Comparison of ENCODE assay signal across 8 cellular contexts in genomic region chr17:4142107-4142900, GRCh38. TPM values are rescaled to one million over a fixed set of nuclear protein-coding genes. Genes with fewer than 3 reads are reported as not detected.
DNase-seq lines count a peak whose midpoint lies in the region; ATAC-seq and TF ChIP-seq lines count a peak whose summit lies in the region.

No MANE protein-coding gene starts in this region.

- POLR2A ChIA-PET in HEK293T (lab: Yijun Ruan, JAX): interaction anchor here (0.6 to 4.6 kb wide), 12 partner anchors 7 to 353 kb away, joined by 3 to 145 read pairs (median 5); no protein-coding TSS in a partner anchor
- POLR2A ChIA-PET in PC-3 (lab: Charles Lee; ENCODE audit: unreplicated experiment): no interaction called here

- H3K4me2 ChIP-seq in PC-3 (ENCODE audit: low read length): peak overlapping the region; percentile 89

- no TSS peak for BruUV-seq in PC-3 (replicated peaks; lab: Mats Ljungman, UMichigan)

- no peaks in the 10 kb centered on the region for H3K9me3 ChIP-seq in PC-3 (ENCODE audit: low read length)
- H3K9me3 ChIP-seq in iPS-15b (ENCODE audit: control insufficient read depth, insufficient read depth, low read length): no peaks in the 10 kb centered on the region

- no peak overlapping the region for H3K27ac ChIP-seq in PC-3 (ENCODE audit: low read length)

- H3K9me2 ChIP-seq in PC-3 (replicated peaks; ENCODE audit: low read length): no peaks in the 10 kb centered on the region

- H3K4me1 ChIP-seq in PC-3 (ENCODE audit: insufficient read depth, low read length) (peaks cover 13% of the 10 kb centered on the region), iPS-15b (ENCODE audit: control insufficient read depth, insufficient read depth, low read length) (peaks cover 4% of the 10 kb centered on the region)

- DNase-seq in HEK293T (ENCODE audit: extremely low spot score) (peak; percentile 44), PC-3 (no peak), amniotic epithelial cell (ENCODE audit: low read depth) (peak; percentile 26), NCI-H1436 treated with DMSO at 0.1 percent for 48 hours (lab: John Stamatoyannopoulos, UW) (no peak), DMS114 treated with DMSO at 0.1 percent for 48 hours (lab: John Stamatoyannopoulos, UW; ENCODE audit: unreplicated experiment) (no peak)
- peak; percentile 5 to 6 for DNase-seq in stimulated activated CD4-positive, alpha-beta T cell treated with anti-CD3 and anti-CD28 coated beads, Interleukin-12 subunit alpha, Interleukin-12 subunit beta, amount 100 ng/mL, for 24 hours (ENCODE audit: low read depth in 2 of 2)

- intact Hi-C loops in PC-3 (cut with micrococcal nuclease): no loop called here

- H3K27me3 ChIP-seq in PC-3 (ENCODE audit: low read length): no peaks in the 10 kb centered on the region
- no peaks in the 10 kb centered on the region for H3K27me3 ChIP-seq in iPS-15b (ENCODE audit: control insufficient read depth, insufficient read depth, low read length)

- H3F3A ChIP-seq in PC-3 (ENCODE audit: low read length, unreplicated experiment): no peaks in the 10 kb centered on the region

- H3K79me2 ChIP-seq in PC-3 (ENCODE audit: low read length): peaks cover 58% of the 10 kb centered on the region

- H3K36me3 ChIP-seq in PC-3 (ENCODE audit: low read depth, low read length) (no peaks in the 10 kb centered on the region), iPS-15b (ENCODE audit: control insufficient read depth, insufficient read depth, low read length) (no peaks in the 10 kb centered on the region)

- H3K4me3 ChIP-seq in GM12875 (ENCODE audit: low read depth, low read length) (peak overlapping the region; percentile 79), PC-3 (ENCODE audit: low read length) (peak overlapping the region; percentile 86), iPS-15b (ENCODE audit: low read depth, low read length) (peak overlapping the region; percentile 93)

- TF ChIP-seq CTCF in GM12875 (IDR thresholded peaks at IDR 0.05; ENCODE audit: borderline replicate concordance, insufficient read depth, low read depth, low read length) (no peak), PC-3 (conservative IDR thresholded peaks at IDR 0.05; ENCODE audit: low read depth, low read length) (no peak)

- H2AFZ ChIP-seq in PC-3 (ENCODE audit: low read length): peak overlapping the region; percentile 41; the same call in 1 of the 2 replicates

- H4K20me1 ChIP-seq in PC-3 (ENCODE audit: low read length): peaks cover 6% of the 10 kb centered on the region; the same call in 1 of the 2 replicates

- CTCF ChIA-PET in HEK293T (lab: Yijun Ruan, JAX) (interaction anchor here (0.6 kb wide), 1 partner anchor 22 kb away, joined by 5 read pairs; no protein-coding TSS in a partner anchor), PC-3 (lab: Charles Lee) (no interaction called here)

- peak; percentile 17 for ATAC-seq in PC-3

- H3K9ac ChIP-seq in PC-3 (ENCODE audit: low read length): peak overlapping the region; percentile 80
- no peak overlapping the region for H3K9ac ChIP-seq in iPS-15b (ENCODE audit: low read depth, low read length)

TF ChIP-seq in HEK293T, 16 proteins besides CTCF, POLR2A, EP300 and RAD21:
- no peak for TF ChIP-seq ELF4 (IDR thresholded peaks at IDR 0.05)
- no peak for TF ChIP-seq SP1 (IDR thresholded peaks at IDR 0.05)
- TF ChIP-seq CTBP1 (IDR thresholded peaks at IDR 0.05; ENCODE audit: borderline replicate concordance): no peak
- no peak for TF ChIP-seq PKNOX1 (IDR thresholded peaks at IDR 0.05)
- no peak for TF ChIP-seq FOXK2 (IDR thresholded peaks at IDR 0.05)
- no peak for TF ChIP-seq NFRKB (IDR thresholded peaks at IDR 0.05)
- no peak for TF ChIP-seq LEF1 (IDR thresholded peaks at IDR 0.05; ENCODE audit: borderline replicate concordance)
- no peak for TF ChIP-seq TARDBP (IDR thresholded peaks at IDR 0.05)
TF ChIP-seq in HEK293T: peak in this region for 0.

RNA-seq across cellular contexts. Expression of gene ZZEF1, which starts 0.5 kb away (rescaled TPM):
- total RNA-seq in PC-3 (2014; rRNA removed): 19.7 and 22.7 TPM in 2 replicates

RNA-seq across cellular contexts. Expression of gene CYB5D2, which starts 0.7 kb away (rescaled TPM):
- total RNA-seq in PC-3 (2014; rRNA removed): 17.5 and 20.7 TPM in 2 replicates

Comparison
In these comparisons a context has a peak if more than half of its experiments do, and no peak if none do; other contexts are left out.
1. DNase-seq: peak in HEK293T (single experiment), amniotic epithelial cell (single experiment) and stimulated activated CD4-positive, alpha-beta T cell treated with anti-CD3 and anti-CD28 coated beads, Interleukin-12 subunit alpha, Interleukin-12 subunit beta, amount 100 ng/mL, for 24 hours (2 of 2); none in PC-3 (single experiment), NCI-H1436 treated with DMSO at 0.1 percent for 48 hours (single experiment) and DMS114 treated with DMSO at 0.1 percent for 48 hours (single experiment).
2. Peak in every context shown above with its lines, with median percentiles within 50 percentile points of each other: H3K4me3 ChIP-seq.